ENCODE assay signal across 1 cellular context in the genomic region with DNA sequence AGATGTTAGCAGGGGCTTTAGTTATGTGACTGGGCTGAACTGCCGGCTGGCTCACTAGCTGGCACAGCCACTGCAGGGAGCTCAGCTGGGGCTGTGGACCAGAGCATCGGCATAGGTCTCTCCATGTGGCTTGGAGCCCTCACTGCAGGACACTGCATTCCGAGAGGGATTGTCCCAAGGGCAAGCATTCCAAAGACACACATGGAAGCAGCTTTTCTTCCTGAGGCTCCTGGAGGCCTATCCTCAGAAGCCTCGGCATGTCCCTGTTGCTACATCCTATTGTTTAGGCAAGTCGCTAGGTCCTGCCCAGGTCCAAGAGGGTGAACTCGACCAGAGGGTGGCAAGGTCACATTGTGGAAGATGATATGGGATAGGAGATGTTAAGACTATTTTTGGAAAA.
TF ChIP-seq lines count a peak whose summit lies in the region.

No MANE protein-coding gene starts in this region.

TF ChIP-seq in GM23338, 12 proteins besides CTCF, POLR2A, EP300 and RAD21:
- TF ChIP-seq ZNF462 (CRISPR knock-in tag; IDR thresholded peaks at IDR 0.05) (peak; percentile 98), ZNF114 (CRISPR knock-in tag; IDR thresholded peaks at IDR 0.05) (0 out of 2 replicates have a peak, but pooled peaks have one; percentile 23), CREB1 (CRISPR knock-in tag; IDR thresholded peaks at IDR 0.05; ENCODE audit: low read depth) (no peak)
